In genomic region chr16:67562526-67562917, GRCh38 we compare ENCODE assay signal across 8 cellular contexts. TPM values are rescaled to one million over a fixed set of nuclear protein-coding genes. Genes with fewer than 3 reads are reported as not detected.
A peak's percentile ranks its signal among the peaks of the same experiment; 100 is the strongest.
DNase-seq lines count a peak whose midpoint lies in the region; ATAC-seq and TF ChIP-seq lines count a peak whose summit lies in the region.

TSS of gene CTCF (plus strand) at chr16:67562526. CDS start at chr16:67610833, 48,307 bp downstream.

- peaks cover 7 to 41% (median 28%) of the 10 kb centered on the region in 12 donors for H3K4me1 ChIP-seq in heart left ventricle
- H3K4me1 ChIP-seq in upper lobe of right lung = peaks cover 28% of the 10 kb centered on the region

- H3K4me3 ChIP-seq in heart left ventricle (peak within 1 kb of the TSS; percentile 74 to 99 (median 95)), upper lobe of right lung (peak within 1 kb of the TSS; percentile 96)

- no peaks in the 10 kb centered on the region for H3K27me3 ChIP-seq in heart left ventricle
- no peaks in the 10 kb centered on the region for H3K27me3 ChIP-seq in upper lobe of right lung

- TF ChIP-seq POLR2A in heart left ventricle (IDR thresholded peaks at IDR 0.05) = no peak

- 0 to 1% (median 0%) methylated on average over 36 to 62 of the region's 62 CpGs; no CpG with 5 or more reads in 1 of the 4 donors for WGBS in heart left ventricle, 4 donors

- intact Hi-C loops in heart left ventricle (cut with DNase I) = loop anchor here in 9 of 10 donors (1.0 to 5.0 kb wide), 13 partner anchors 32 to 106 kb away; partner anchors contain the start of genes C16orf86 (in 5 of the 9), ENKD1 (in 5 of the 9), RIPOR1 (in 3 of the 9) and ACD (in 2 of the 9)
- intact Hi-C loops in posterior cingulate gyrus (cut with DNase I) = loop anchor here (1.0 to 5.0 kb wide), 4 partner anchors 41 to 106 kb away; partner anchors contain the start of genes ACD and PARD6A
- intact Hi-C loops in upper lobe of right lung (cut with DNase I) = loop anchor here (10.0 kb wide), 1 partner anchor 102 kb away; the partner anchor contains the start of genes ACD, C16orf86, ENKD1 and PARD6A

- H3K36me3 ChIP-seq in heart left ventricle = peaks cover 0 to 5% (median 0%) of the 10 kb centered on the region in 9 donors
- no peaks in the 10 kb centered on the region for H3K36me3 ChIP-seq in upper lobe of right lung

- TF ChIP-seq CTCF in heart left ventricle (IDR thresholded peaks at IDR 0.05) (peak; percentile 28 to 85 (median 56)), upper lobe of right lung (IDR thresholded peaks at IDR 0.05) (peak; percentile 36)

- DNase-seq in EL (peak; percentile 86), HuH-7.5 (ENCODE audit: low spot score) (peak; percentile 75), SIG-M5 (lab: John Stamatoyannopoulos, UW) (peak; percentile 28), heart left ventricle (peak; percentile 87 to 93 (median 89)), posterior cingulate gyrus (peak in 8 of 10 donors; percentile 53 to 90 (median 75)), upper lobe of right lung (peak; percentile 95)
- peak; percentile 56 for DNase-seq in activated naive CD8-positive, alpha-beta T cell treated with anti-CD3 and anti-CD28 coated beads, Interleukin-2, amount 50 U/mL, for 16 hours (ENCODE audit: low read depth, low spot score)

- peak within 1 kb of the TSS; percentile 95 to 100 (median 99) for H3K27ac ChIP-seq in heart left ventricle
- peak within 1 kb of the TSS; percentile 100 for H3K27ac ChIP-seq in upper lobe of right lung

- no peaks in the 10 kb centered on the region for H3K9me3 ChIP-seq in heart left ventricle
- H3K9me3 ChIP-seq in upper lobe of right lung = no peaks in the 10 kb centered on the region

- peak; percentile 42 for ATAC-seq in GM21526 (IDR thresholded peaks at IDR 0.05; ENCODE audit: low FRiP score, unreplicated experiment)
- ATAC-seq in heart left ventricle = peak in 3 of 4 donors; percentile 47 to 73 (median 66)
- peak; percentile 75 for ATAC-seq in upper lobe of right lung

RNA-seq across cellular contexts. Expression of gene CTCF, which starts in this region (rescaled TPM):
- total RNA-seq in heart left ventricle (10 to 100 TPM; 19.0 to 35.8 (median 25.4) TPM), upper lobe of right lung (36.0 TPM)
- 10 to 100 TPM; 13.9 to 18.6 TPM for polyA plus RNA-seq in heart left ventricle

Comparison
In these comparisons a context has a peak if more than half of its experiments do, and no peak if none do; other contexts are left out.
1. Peak in every context shown above with its lines: DNase-seq, ATAC-seq, H3K4me3 ChIP-seq and H3K27ac ChIP-seq.
2. DNase-seq: peak in every context shown above with its lines; median percentile 95 in upper lobe of right lung; 89 in heart left ventricle; 86 in EL; 75 in HuH-7.5; 75 in posterior cingulate gyrus; 56 in activated naive CD8-positive, alpha-beta T cell treated with anti-CD3 and anti-CD28 coated beads, Interleukin-2, amount 50 U/mL, for 16 hours; 28 in SIG-M5.